Comparison of ENCODE assay signal across 23 cellular contexts in the genomic region with DNA sequence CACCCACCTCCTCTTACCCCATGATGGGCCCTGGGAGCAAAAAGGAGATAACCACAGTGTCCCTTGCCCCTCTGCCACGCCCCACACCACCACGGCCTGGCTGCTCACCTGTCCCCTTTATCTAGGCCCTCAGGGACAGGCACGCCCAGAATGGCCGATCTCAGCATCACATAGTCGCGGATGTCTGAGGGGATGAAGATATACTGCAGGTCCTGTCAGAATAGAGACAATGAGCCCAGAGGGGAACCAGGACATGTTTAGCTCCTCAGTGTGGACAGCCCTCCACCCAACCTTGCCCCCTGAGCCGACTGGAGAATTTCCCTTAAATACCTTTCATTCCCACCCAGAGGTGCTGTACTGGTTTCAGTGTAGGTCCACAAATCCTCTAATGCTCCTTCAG. TPM values are rescaled to one million over a fixed set of nuclear protein-coding genes. Genes with fewer than 3 reads are reported as not detected.
"Had no signal": no experiment of that assay in that cellular context is flagged by ENCODE, and none has a peak within 500 bp of the region (broad histone marks: within the 10 kb centered on the region; RNA-seq: fewer than 3 reads in every experiment).

No MANE protein-coding gene starts in this region.

- H3K27me3 Mint-ChIP-seq: activated naive CD8-positive, alpha-beta T cell; brain had no signal

- H2AFZ ChIP-seq: parathyroid adenoma had no signal

- H3K9me3 ChIP-seq: esophagus squamous epithelium, lower lobe of right lung, suprapubic skin, upper lobe of right lung had no signal

- H3K27ac ChIP-seq: lower lobe of right lung, parathyroid adenoma, suprapubic skin, upper lobe of right lung had no signal

- H3K4me3 ChIP-seq: esophagus squamous epithelium, lower lobe of right lung, skin epidermis, suprapubic skin, upper lobe of right lung had no signal

- H3K79me2 ChIP-seq: parathyroid adenoma had no signal

- H3K9me3 Mint-ChIP-seq: brain; mesothelial cell of epicardium; T-helper 1 cell treated with Interleukin-12 subunit alpha and Interleukin-12 subunit beta and Interleukin-4 antibody, amounts not matched to agents 30 μg/mL and 1 μg/mL, for 36 hours; WTC11 had no signal

- H3K27me3 ChIP-seq: esophagus squamous epithelium, suprapubic skin, upper lobe of right lung had no signal

- DNase-seq: activated CD4-positive, alpha-beta T cell treated with anti-CD3 and anti-CD28 coated beads for 4 hours; activated CD8-positive, alpha-beta memory T cell treated with anti-CD3 and anti-CD28 coated beads, Interleukin-2, amount 50 U/mL, for 4 hours; activated CD8-positive, alpha-beta T cell treated with anti-CD3 and anti-CD28 coated beads, Interleukin-2, amount 10 ng/mL, durations not matched to agents 7 days and 5 days; activated gamma-delta T cell; activated T-cell treated with anti-CD3 and anti-CD28 coated beads, Interleukin-2, amount 50 U/mL, for 48 hours; cerebellar nuclear complex; effector CD8-positive, alpha-beta T cell; esophagus squamous epithelium; glutamatergic neuron; lower lobe of right lung; stimulated activated CD4-positive, alpha-beta T cell treated with anti-CD3 and anti-CD28 coated beads, Interleukin-4, amount 100 ng/mL, for 24 hours; stimulated activated naive CD4-positive, alpha-beta T cell treated with Interleukin-2 at 50 U/mL for 16 hours; upper lobe of right lung had no signal

- H3K27ac Mint-ChIP-seq: activated CD8-positive, alpha-beta T cell treated with anti-CD3 and anti-CD28 coated beads, Interleukin-2, amount 10 ng/mL, durations not matched to agents 7 days and 5 days; activated naive CD8-positive, alpha-beta T cell; mesothelial cell of epicardium; T-helper 1 cell treated with Interleukin-12 subunit alpha and Interleukin-12 subunit beta and Interleukin-4 antibody, amounts not matched to agents 30 μg/mL and 1 μg/mL, for 36 hours; WTC11 had no signal

- ATAC-seq: activated CD8-positive, alpha-beta T cell treated with anti-CD3 and anti-CD28 coated beads, Interleukin-2, amount 10 ng/mL, durations not matched to agents 7 days and 5 days; WTC11 had no signal

- H3K9ac ChIP-seq: parathyroid adenoma had no signal

- H3K4me3 Mint-ChIP-seq: activated CD8-positive, alpha-beta T cell treated with anti-CD3 and anti-CD28 coated beads, Interleukin-2, amount 10 ng/mL, durations not matched to agents 7 days and 5 days; activated naive CD8-positive, alpha-beta T cell; brain; mesothelial cell of epicardium; T-helper 1 cell treated with Interleukin-12 subunit alpha and Interleukin-12 subunit beta and Interleukin-4 antibody, amounts not matched to agents 30 μg/mL and 1 μg/mL, for 36 hours; WTC11 had no signal

RNA-seq across cellular contexts. Expression of a gene that starts 15.2 kb away (rescaled TPM):
- total RNA-seq: activated CD8-positive, alpha-beta T cell treated with anti-CD3 and anti-CD28 coated beads, Interleukin-2, amount 10 ng/mL, durations not matched to agents 7 days and 5 days; WTC11 had no signal
- polyA plus RNA-seq: neural cell had no signal

RNA-seq across cellular contexts. Expression of a gene that starts 30.6 kb away (rescaled TPM):
- total RNA-seq: activated CD8-positive, alpha-beta T cell treated with anti-CD3 and anti-CD28 coated beads, Interleukin-2, amount 10 ng/mL, durations not matched to agents 7 days and 5 days; endothelial cell of umbilical vein had no signal
- polyA plus RNA-seq: endothelial cell of umbilical vein had no signal
